ENCODE assay signal across 26 cellular contexts in the genomic region with DNA sequence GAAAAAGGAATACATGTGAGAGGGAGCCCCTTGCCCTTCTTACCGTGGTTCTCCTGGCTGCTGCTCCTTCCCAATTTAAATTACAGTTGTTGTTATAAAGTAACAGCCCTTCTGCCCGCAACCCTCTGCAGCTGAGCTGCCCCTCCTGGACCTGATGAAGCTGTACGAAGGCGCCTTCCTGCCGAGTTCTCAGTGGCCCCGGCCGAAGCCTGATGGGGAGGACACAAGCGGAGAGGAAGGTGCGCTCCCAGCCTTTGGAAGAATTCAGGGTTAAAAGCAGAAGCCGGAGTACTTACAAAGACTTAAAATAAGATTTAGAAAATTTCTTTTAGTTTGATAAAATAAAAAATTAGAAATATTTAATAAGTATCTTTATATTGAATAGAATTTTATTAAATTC.
"Had no signal": no experiment of that assay in that cellular context is flagged by ENCODE, and none has a peak within 500 bp of the region (broad histone marks: within the 10 kb centered on the region; RNA-seq: fewer than 3 reads in every experiment).

No MANE protein-coding gene starts in this region.

- H3K9me3 ChIP-seq: esophagus muscularis mucosa, gastrocnemius medialis had no signal

- DNase-seq: activated CD4-positive, alpha-beta memory T cell treated with anti-CD3 and anti-CD28 coated beads for 36 hours; activated CD4-positive, alpha-beta T cell treated with anti-CD3 and anti-CD28 coated beads for 36 hours; activated CD4-positive, alpha-beta T cell treated with anti-CD3 and anti-CD28 coated beads, Interleukin-2, amount 10 ng/mL, durations not matched to agents 24 days and 14 days; activated CD4-positive, CD25-positive, alpha-beta regulatory T cell; activated CD4-positive, CD25-positive, alpha-beta regulatory T cell treated with anti-CD3 and anti-CD28 coated beads, Interleukin-2, amount 50 U/mL, for 72 hours; activated CD8-positive, alpha-beta memory T cell treated with anti-CD3 and anti-CD28 coated beads, Interleukin-2, amount 10 ng/mL, durations not matched to agents 7 days and 5 days; activated CD8-positive, alpha-beta memory T cell treated with anti-CD3 and anti-CD28 coated beads, Interleukin-2, amount 50 U/mL, for 4 hours; activated CD8-positive, alpha-beta T cell treated with anti-CD3 and anti-CD28 coated beads, Interleukin-2, amount 10 ng/mL, durations not matched to agents 7 days and 5 days; activated gamma-delta T cell treated with Interleukin-2 at 50 U/mL for 16 hours; activated naive CD4-positive, alpha-beta T cell treated with anti-CD3 and anti-CD28 coated beads, Interleukin-2, amount 50 U/mL, for 16 hours; activated naive CD4-positive, alpha-beta T cell treated with Interleukin-2 at 50 U/mL for 16 hours; activated T-cell treated with anti-CD3 and anti-CD28 coated beads, Interleukin-2, amount 50 U/mL, for 1 hour; activated T-cell treated with anti-CD3 and anti-CD28 coated beads, Interleukin-2, amount 50 U/mL, for 48 hours; amniotic stem cell; anterior cingulate cortex; brain microvascular endothelial cell; caudate nucleus; cortex of kidney; dermis blood vessel endothelial cell; effector CD4-positive, alpha-beta T cell; effector memory CD8-positive, alpha-beta T cell; erythroblast; foreskin keratinocyte; gastrocnemius medialis; T-helper 2 cell had no signal

- H3K27me3 ChIP-seq: brain microvascular endothelial cell, esophagus muscularis mucosa, foreskin keratinocyte, gastrocnemius medialis had no signal

- H3K4me1 ChIP-seq: foreskin keratinocyte, gastrocnemius medialis had no signal

- H3K4me3 ChIP-seq: esophagus muscularis mucosa, gastrocnemius medialis had no signal

- H3K27ac ChIP-seq: esophagus muscularis mucosa, foreskin keratinocyte, gastrocnemius medialis had no signal

- ATAC-seq: activated CD4-positive, alpha-beta T cell treated with anti-CD3 and anti-CD28 coated beads for 36 hours; activated CD8-positive, alpha-beta memory T cell treated with anti-CD3 and anti-CD28 coated beads, Interleukin-2, amount 10 ng/mL, durations not matched to agents 7 days and 5 days; activated CD8-positive, alpha-beta T cell treated with anti-CD3 and anti-CD28 coated beads, Interleukin-2, amount 10 ng/mL, durations not matched to agents 7 days and 5 days; effector memory CD8-positive, alpha-beta T cell; foreskin keratinocyte; gastrocnemius medialis had no signal
